Comparison of ENCODE assay signal across 13 cellular contexts in genomic region chr2:51103205-51103604, GRCh38.
DNase-seq lines count a peak whose midpoint lies in the region; ATAC-seq and TF ChIP-seq lines count a peak whose summit lies in the region.
"Had no signal": no experiment of that assay in that cellular context is flagged by ENCODE, and none has a peak within 500 bp of the region (broad histone marks: within the 10 kb centered on the region; RNA-seq: fewer than 3 reads in every experiment).

No MANE protein-coding gene starts in this region.

- no peak overlapping the region for H3K27ac ChIP-seq in H9 (ENCODE audit: insufficient read length, low read depth, low read length)
- H3K27ac ChIP-seq in hepatocyte = no peak overlapping the region
- H3K27ac ChIP-seq: vagina had no signal

- H2BK120ac ChIP-seq in H9 (ENCODE audit: low read depth, low read length, poor library complexity, severe bottlenecking) = no peak overlapping the region

- H3K9me3 ChIP-seq in H9 (ENCODE audit: control insufficient read depth, low read depth, low read length) = no peaks in the 10 kb centered on the region
- H3K9me3 ChIP-seq in hepatocyte (ENCODE audit: low read depth) = no peaks in the 10 kb centered on the region
- H3K9me3 ChIP-seq: vagina had no signal

- H3K4me3 Mint-ChIP-seq in H9 = no peak overlapping the region; a peak in 1 of 5 replicates
- peak overlapping the region in 1 of 2 donors; percentile 58 for H3K4me3 Mint-ChIP-seq in CD14-positive monocyte
- H3K4me3 Mint-ChIP-seq: IgD-negative memory B cell had no signal

- no peaks in the 10 kb centered on the region; the same call in 1 of the 2 replicates for H3K4me1 ChIP-seq in H9 (ENCODE audit: insufficient read depth, low read length)
- H3K4me1 ChIP-seq in hepatocyte (ENCODE audit: insufficient read depth) = no peaks in the 10 kb centered on the region
- H3K4me1 ChIP-seq: vagina had no signal

- peaks cover 24 to 31% of the 10 kb centered on the region in 2 experiments for H3K4me1 Mint-ChIP-seq in H9
- H3K4me1 Mint-ChIP-seq in CD14-positive monocyte = peaks cover 8% of the 10 kb centered on the region
- H3K4me1 Mint-ChIP-seq: naive B cell had no signal

- H3K4me2 ChIP-seq in H9 (ENCODE audit: insufficient read depth, insufficient read length, low read length) = no peak overlapping the region
- H3K4me2 ChIP-seq in hepatocyte = no peak overlapping the region

- H3K36me3 Mint-ChIP-seq in H9 (ENCODE audit: insufficient read depth in 1 of 3, low read depth in 3 of 3) (no peaks in the 10 kb centered on the region), CD14-positive monocyte (no peaks in the 10 kb centered on the region)
- H3K36me3 Mint-ChIP-seq: naive B cell had no signal

- H2AFZ ChIP-seq in H9 (ENCODE audit: low read length) (no peak overlapping the region), hepatocyte (no peak overlapping the region)

- peak overlapping the region; percentile 21 for H4K5ac ChIP-seq in H9 (ENCODE audit: insufficient read length, low read depth, low read length)

- ATAC-seq in HG03025 (IDR thresholded peaks at IDR 0.05; ENCODE audit: low FRiP score, unreplicated experiment) = no peak
- no peak for ATAC-seq in GM19467 (IDR thresholded peaks at IDR 0.05; ENCODE audit: unreplicated experiment)

- H3K4ac ChIP-seq in H9 (ENCODE audit: low read depth, low read length) = no peak overlapping the region

- no peak overlapping the region for H2AK5ac ChIP-seq in H9 (ENCODE audit: insufficient read length, low read length)

- H3K27me3 Mint-ChIP-seq in H9 (ENCODE audit: low read depth) (no peaks in the 10 kb centered on the region), CD14-positive monocyte (ENCODE audit: low read depth in 3 of 3) (no peaks in the 10 kb centered on the region)
- H3K27me3 Mint-ChIP-seq: IgD-negative memory B cell, naive B cell had no signal

- H3T11ph ChIP-seq in H9 (ENCODE audit: low read length) = no peak overlapping the region

- H3K27me3 ChIP-seq in H9 (ENCODE audit: insufficient read depth, low read length) = no peaks in the 10 kb centered on the region
- H3K27me3 ChIP-seq in hepatocyte = no peaks in the 10 kb centered on the region
- H3K27me3 ChIP-seq: vagina had no signal

- H3K9me3 Mint-ChIP-seq in H9 (no peaks in the 10 kb centered on the region; a peak in 1 of 5 replicates), CD14-positive monocyte (peaks cover 0 to 5% (median 0%) of the 10 kb centered on the region in 7 donors)

- intact Hi-C loops in CD14-positive monocyte (cut with micrococcal nuclease) = no loop called here

- H3K27ac Mint-ChIP-seq in H9 (peak overlapping the region in 2 of 3 experiments; percentile 50 to 86; a peak in 5 of 7 replicates), CD14-positive monocyte (peak overlapping the region in 1 of 7 donors; percentile 26)
- H3K27ac Mint-ChIP-seq: IgD-negative memory B cell had no signal

- H3K18ac ChIP-seq in H9 (ENCODE audit: insufficient read length, low read depth, low read length) = peak overlapping the region; percentile 43

- WGBS in H9 (ENCODE audit: extremely low coverage, insufficient read length, low lambda C conversion rate) = no CpG with 5 or more reads among the region's 6 CpGs
- WGBS in hepatocyte (ENCODE audit: low lambda C conversion rate, missing lambda C conversion rate) = 61% methylated on average over 6 of the region's 6 CpGs

- H3K9ac ChIP-seq in H9 (ENCODE audit: extremely low read depth, insufficient read length, low read length) = no peak overlapping the region

- H3K36me3 ChIP-seq in hepatocyte (replicated peaks; ENCODE audit: insufficient read depth, low read depth) = no peaks in the 10 kb centered on the region
- H3K36me3 ChIP-seq: vagina had no signal

- H3K79me2 ChIP-seq in H9 (ENCODE audit: insufficient read depth, low read length) (no peaks in the 10 kb centered on the region), hepatocyte (no peaks in the 10 kb centered on the region)

- H3K79me1 ChIP-seq in H9 (ENCODE audit: insufficient read depth, low read depth, low read length, poor library complexity, severe bottlenecking) = no peaks in the 10 kb centered on the region

- no peak overlapping the region for H3K23ac ChIP-seq in H9 (ENCODE audit: insufficient read length, low read depth, low read length)

- H4K20me1 ChIP-seq in H9 (ENCODE audit: control insufficient read depth, insufficient read depth, insufficient read length) = peaks cover 2% of the 10 kb centered on the region
- H4K20me1 ChIP-seq in hepatocyte (ENCODE audit: insufficient read depth, poor library complexity, severe bottlenecking) = no peaks in the 10 kb centered on the region

- H3K4me3 ChIP-seq in hepatocyte = no peak overlapping the region
- H3K4me3 ChIP-seq: vagina had no signal

- H2BK5ac ChIP-seq in H9 (ENCODE audit: insufficient read length, low read length) = no peak overlapping the region

- H4K91ac ChIP-seq in H9 (ENCODE audit: insufficient read length, low read depth, low read length) = no peak overlapping the region

- DNase-seq in H9 = peak; percentile 67
- DNase-seq in SW480 (ENCODE audit: low spot score) = peak; percentile 20
- DNase-seq in hepatocyte (ENCODE audit: low spot score) = peak; percentile 46
- peak; percentile 36 for DNase-seq in retina
- no peak for DNase-seq in CD14-positive monocyte (ENCODE audit: low spot score)
- DNase-seq in dermis blood vessel endothelial cell = no peak
- DNase-seq: DMS79, naive B cell, NCI-H524 had no signal

- no peaks in the 10 kb centered on the region for H3K9me2 ChIP-seq in hepatocyte (replicated peaks; ENCODE audit: insufficient read depth)

- H3K14ac ChIP-seq in H9 (ENCODE audit: insufficient read depth, low read length) = 0 out of 2 replicates have a peak overlapping the region, but pooled peaks have one; percentile 25

- H2BK12ac ChIP-seq in H9 (ENCODE audit: insufficient read length, low read depth, low read length) = no peak overlapping the region

- H3K23me2 ChIP-seq in H9 (ENCODE audit: insufficient read length, low read depth, low read length, poor library complexity, severe bottlenecking) = no peaks in the 10 kb centered on the region

- H3K56ac ChIP-seq in H9 (ENCODE audit: insufficient read length, low read depth, low read length) = no peak overlapping the region

- TF ChIP-seq CTCF in H9 (conservative IDR thresholded peaks at IDR 0.05) (no peak), hepatocyte (IDR thresholded peaks at IDR 0.05; ENCODE audit: poor library complexity) (no peak), CD14-positive monocyte (IDR thresholded peaks at IDR 0.05) (no peak)

- H4K8ac ChIP-seq in H9 (replicated peaks; ENCODE audit: insufficient read length, low read depth, low read length) = no peak overlapping the region

- H2BK15ac ChIP-seq in H9 (ENCODE audit: low read depth, low read length) = no peak overlapping the region; the same call in 1 of the 2 replicates

- H2BK20ac ChIP-seq in H9 (ENCODE audit: low read depth, low read length, poor library complexity, severe bottlenecking) = peak overlapping the region; percentile 29

Comparison
In these comparisons a context has a peak if more than half of its experiments do, and no peak if none do; other contexts are left out.
1. DNase-seq: peak in H9 (single experiment), SW480 (single experiment), hepatocyte (single experiment) and retina (single experiment); none in CD14-positive monocyte (single experiment) and dermis blood vessel endothelial cell (single experiment).